Comparison of ENCODE assay signal across 9 cellular contexts in genomic region chr10:1036341-1036791, GRCh38. TPM values are rescaled to one million over a fixed set of nuclear protein-coding genes. Genes with fewer than 3 reads are reported as not detected.
A peak's percentile ranks its signal among the peaks of the same experiment; 100 is the strongest.
DNase-seq lines count a peak whose midpoint lies in the region; ATAC-seq and TF ChIP-seq lines count a peak whose summit lies in the region.
"Had no signal": no experiment of that assay in that cellular context is flagged by ENCODE, and none has a peak within 500 bp of the region (broad histone marks: within the 10 kb centered on the region; RNA-seq: fewer than 3 reads in every experiment).

No MANE protein-coding gene starts in this region.

- peaks cover 12% of the 10 kb centered on the region; the same call in 1 of the 2 replicates for H3K36me3 ChIP-seq in SJCRH30

- peak overlapping the region; percentile 56 for H3K27ac Mint-ChIP-seq in progenitor cell of endocrine pancreas

- H3K9me3 Mint-ChIP-seq in progenitor cell of endocrine pancreas (ENCODE audit: low read depth), result no peaks in the 10 kb centered on the region

- H3K27me3 Mint-ChIP-seq in progenitor cell of endocrine pancreas, result no peaks in the 10 kb centered on the region

- no peak overlapping the region for H3K4me3 ChIP-seq in SJCRH30
- H3K4me3 ChIP-seq: esophagus muscularis mucosa had no signal

- no peaks in the 10 kb centered on the region for H3K27me3 ChIP-seq in SJCRH30
- H3K27me3 ChIP-seq: esophagus muscularis mucosa had no signal

- peak; percentile 48 to 60 for DNase-seq in activated T-cell treated with anti-CD3 and anti-CD28 coated beads, Interleukin-2, amount 50 U/mL, for 48 hours
- DNase-seq in progenitor cell of endocrine pancreas (ENCODE audit: low spot score, unreplicated experiment), result no peak
- DNase-seq in NCI-H69 (lab: John Stamatoyannopoulos, UW), result no peak
- DNase-seq in DMS79 (lab: John Stamatoyannopoulos, UW), result no peak
- no peak for DNase-seq in SJCRH30

- no peaks in the 10 kb centered on the region for H3K9me3 ChIP-seq in SJCRH30 (replicated peaks)
- H3K9me3 ChIP-seq: esophagus muscularis mucosa had no signal

- no peaks in the 10 kb centered on the region for H3K4me1 Mint-ChIP-seq in progenitor cell of endocrine pancreas (ENCODE audit: low read depth)

- no peaks in the 10 kb centered on the region for H3K4me1 ChIP-seq in SJCRH30
- H3K4me1 ChIP-seq: esophagus muscularis mucosa had no signal

- peaks cover 11% of the 10 kb centered on the region for H3K36me3 Mint-ChIP-seq in progenitor cell of endocrine pancreas (ENCODE audit: insufficient read depth)

- H3K4me3 Mint-ChIP-seq in progenitor cell of endocrine pancreas (ENCODE audit: low read depth), result no peak overlapping the region

- ATAC-seq in GM18873 (IDR thresholded peaks at IDR 0.05; ENCODE audit: low FRiP score, unreplicated experiment) (peak; percentile 81), HG02798 (IDR thresholded peaks at IDR 0.05; ENCODE audit: poor library complexity, unreplicated experiment) (peak; percentile 87), HG03175 (IDR thresholded peaks at IDR 0.05; ENCODE audit: unreplicated experiment) (no peak)

- no peak for TF ChIP-seq CTCF in progenitor cell of endocrine pancreas (IDR thresholded peaks at IDR 0.05; ENCODE audit: unreplicated experiment)

- no peak overlapping the region for H3K27ac ChIP-seq in SJCRH30
- H3K27ac ChIP-seq: esophagus muscularis mucosa had no signal

RNA-seq across cellular contexts. Expression of gene IDI2, which starts 10.7 kb away (rescaled TPM):
- total RNA-seq in progenitor cell of endocrine pancreas, result not detected in 2 replicates
- total RNA-seq in SJCRH30 (2014; rRNA removed; shearing (Covaris generic)), result not detected in 2 replicates
- total RNA-seq: esophagus muscularis mucosa had no signal

RNA-seq across cellular contexts. Expression of gene IDI1, which starts 12.6 kb away (rescaled TPM):
- total RNA-seq in progenitor cell of endocrine pancreas, result 46.3 and 51.4 TPM in 2 replicates
- 66.8 and 70.0 TPM in 2 replicates for total RNA-seq in SJCRH30 (2014; rRNA removed; shearing (Covaris generic))

RNA-seq across cellular contexts. Expression of gene WDR37, which starts 19.8 kb away (rescaled TPM):
- 17.4 and 18.7 TPM in 2 replicates for total RNA-seq in progenitor cell of endocrine pancreas
- 5.6 and 6.1 TPM in 2 replicates for total RNA-seq in SJCRH30 (2014; rRNA removed; shearing (Covaris generic))

RNA-seq across cellular contexts. Expression of gene GTPBP4, which starts 48.1 kb away (rescaled TPM):
- 53.2 and 57.9 TPM in 2 replicates for total RNA-seq in progenitor cell of endocrine pancreas
- 52.3 and 58.5 TPM in 2 replicates for total RNA-seq in SJCRH30 (2014; rRNA removed; shearing (Covaris generic))

Comparison
In these comparisons a context has a peak if more than half of its experiments do, and no peak if none do; other contexts are left out.
1. DNase-seq: peak in activated T-cell treated with anti-CD3 and anti-CD28 coated beads, Interleukin-2, amount 50 U/mL, for 48 hours (2 of 2); none in progenitor cell of endocrine pancreas (single experiment), NCI-H69 (single experiment), DMS79 (single experiment) and SJCRH30 (0 of 2).